Comparison of ENCODE assay signal across 8 cellular contexts in genomic region chr2:28389399-28390240, GRCh38. TPM values are rescaled to one million over a fixed set of nuclear protein-coding genes. Genes with fewer than 3 reads are reported as not detected.
DNase-seq lines count a peak whose midpoint lies in the region; ATAC-seq and TF ChIP-seq lines count a peak whose summit lies in the region.

No MANE protein-coding gene starts in this region.

- H3K27me3 ChIP-seq in AG04450 (ENCODE audit: control insufficient read depth, insufficient read depth, low read length) (no peaks in the 10 kb centered on the region), muscle layer of duodenum (ENCODE audit: low read depth, low read length) (no peaks in the 10 kb centered on the region)

- H3K9me3 ChIP-seq in AG04450 (ENCODE audit: control insufficient read depth, insufficient read depth, low read length) = no peaks in the 10 kb centered on the region; the same call in 1 of the 2 replicates
- no peaks in the 10 kb centered on the region for H3K9me3 ChIP-seq in muscle layer of duodenum (ENCODE audit: control insufficient read depth in 1 of 2, low read length in 2 of 2)

- ATAC-seq in GM18511 (IDR thresholded peaks at IDR 0.05; ENCODE audit: unreplicated experiment) = no peak
- ATAC-seq in HG03439 (IDR thresholded peaks at IDR 0.05; ENCODE audit: unreplicated experiment) = no peak

- CTCF ChIA-PET in AG04450 (lab: Charles Lee) = no interaction called here

- H3K4me3 ChIP-seq in AG04450 (ENCODE audit: low read depth, low read length) = peak overlapping the region; percentile 63
- peak overlapping the region; percentile 23; the same call in 1 of the 2 replicates for H3K4me3 ChIP-seq in Jurkat, Clone E6-1 (ENCODE audit: low read length)
- H3K4me3 ChIP-seq in coronary artery = peak overlapping the region; percentile 83
- peak overlapping the region; percentile 54 to 55 for H3K4me3 ChIP-seq in muscle layer of duodenum (ENCODE audit: low read depth in 1 of 2, low read length in 2 of 2)

- POLR2A ChIA-PET in AG04450 (lab: Yijun Ruan, JAX) = interaction anchor here (0.9 to 2.2 kb wide), 5 partner anchors 31 to 165 kb away, joined by 3 to 20 read pairs (median 4); no protein-coding TSS in a partner anchor

- 0 out of 2 replicates have a peak, but pooled peaks have one; percentile 12 for TF ChIP-seq CTCF in AG04450 (IDR thresholded peaks at IDR 0.05; ENCODE audit: low read depth, low read length)
- TF ChIP-seq CTCF in coronary artery (IDR thresholded peaks at IDR 0.05) = no peak

- DNase-seq in AG04450 (ENCODE audit: low read depth, low spot score) (no peak), coronary artery (ENCODE audit: low spot score) (no peak), mucosa of gallbladder (ENCODE audit: low spot score) (no peak), dedifferentiated amniotic fluid mesenchymal stem cell (ENCODE audit: extremely low spot score) (no peak)
- DNase-seq in Jurkat, Clone E6-1 (ENCODE audit: low read depth, low spot score) = no peak

- H3K27ac ChIP-seq in AG04450 (ENCODE audit: low read depth, low read length) (peak overlapping the region; percentile 97), coronary artery (peak overlapping the region; percentile 98 to 100), muscle layer of duodenum (ENCODE audit: low read length) (peak overlapping the region; percentile 100)

- peaks cover 0 to 5% of the 10 kb centered on the region in 2 donors for H3K4me1 ChIP-seq in muscle layer of duodenum (ENCODE audit: control insufficient read depth in 1 of 2, insufficient read depth in 2 of 2, low read length in 2 of 2)

- H3K36me3 ChIP-seq in muscle layer of duodenum (ENCODE audit: control insufficient read depth in 1 of 2, insufficient read depth in 2 of 2, low read length in 2 of 2) = peaks cover 0 to 14% of the 10 kb centered on the region in 2 donors

RNA-seq across cellular contexts. Expression of gene FOSL2, which starts 3.0 kb away (rescaled TPM):
- polyA plus RNA-seq in AG04450 (2011; rRNA removed) = 45.3 and 50.3 TPM in 2 replicates
- 105 and 117 TPM in 2 replicates for polyA minus RNA-seq in AG04450 (2011; rRNA and poly(A)+ RNA removed)
- polyA plus RNA-seq in Jurkat, Clone E6-1 (2012; ENCODE audit: insufficient read depth, insufficient read length) = 3.1 TPM
- total RNA-seq in mucosa of gallbladder = 162 TPM

Comparison
In these comparisons a context has a peak if more than half of its experiments do, and no peak if none do; other contexts are left out.
1. H3K4me3 ChIP-seq: peak in every context shown above with its lines; median percentile 83 in coronary artery; 63 in AG04450; 54 in muscle layer of duodenum; 23 in Jurkat, Clone E6-1.